10 cellular contexts compared by ENCODE assay signal in the genomic region with DNA sequence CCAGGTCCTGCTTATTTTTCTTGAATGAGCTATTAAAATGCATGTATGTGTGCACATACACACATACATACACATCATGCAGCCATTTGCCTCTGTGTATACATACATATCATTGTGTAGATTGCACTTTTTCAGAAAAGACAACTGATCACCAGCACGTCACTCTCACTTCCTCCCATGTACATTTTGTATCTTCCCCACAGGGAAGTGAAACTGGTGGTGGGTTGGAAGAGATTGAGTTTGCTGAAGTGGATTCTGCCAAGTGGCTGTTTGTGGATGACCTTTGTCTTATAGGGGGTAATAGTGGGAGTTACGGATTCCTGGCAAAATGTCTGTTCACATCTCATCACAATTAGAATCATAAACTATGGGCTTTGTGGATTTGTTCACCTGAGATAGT.
A peak's percentile ranks its signal among the peaks of the same experiment; 100 is the strongest.
DNase-seq lines count a peak whose midpoint lies in the region; ATAC-seq and TF ChIP-seq lines count a peak whose summit lies in the region.
"Had no signal": no experiment of that assay in that cellular context is flagged by ENCODE, and none has a peak within 500 bp of the region (broad histone marks: within the 10 kb centered on the region; RNA-seq: fewer than 3 reads in every experiment).

No MANE protein-coding gene starts in this region.

- H3K27ac ChIP-seq in parathyroid adenoma: peak overlapping the region; percentile 5
- no peak overlapping the region for H3K27ac ChIP-seq in WERI-Rb-1
- H3K27ac ChIP-seq: HL-60 had no signal

- no peak overlapping the region for H3K9ac ChIP-seq in parathyroid adenoma

- ATAC-seq in GM18520 (IDR thresholded peaks at IDR 0.05; ENCODE audit: unreplicated experiment) (peak; percentile 51), HG02763 (IDR thresholded peaks at IDR 0.05; ENCODE audit: unreplicated experiment) (peak; percentile 46)
- ATAC-seq: body of pancreas had no signal

- no peaks in the 10 kb centered on the region for H3K9me3 ChIP-seq in parathyroid adenoma (ENCODE audit: control insufficient read depth, low read length)
- H3K9me3 ChIP-seq in WERI-Rb-1 (ENCODE audit: severe bottlenecking): no peaks in the 10 kb centered on the region
- H3K9me3 ChIP-seq: body of pancreas had no signal

- DNase-seq in RPMI8226: peak; percentile 79
- DNase-seq in NCI-H1930 (lab: John Stamatoyannopoulos, UW): no peak
- no peak for DNase-seq in WERI-Rb-1
- DNase-seq in OCI-M1 (lab: John Stamatoyannopoulos, UW): no peak
- DNase-seq in NCI-H748 treated with DMSO at 0.1 percent for 48 hours (lab: John Stamatoyannopoulos, UW): no peak

- H3K36me3 ChIP-seq in parathyroid adenoma (ENCODE audit: control insufficient read depth, insufficient read depth, low read length) (no peaks in the 10 kb centered on the region), WERI-Rb-1 (no peaks in the 10 kb centered on the region)

- H3K4me2 ChIP-seq in parathyroid adenoma (ENCODE audit: low read length): no peak overlapping the region

- TF ChIP-seq CTCF in parathyroid adenoma (IDR thresholded peaks at IDR 0.05): no peak
- TF ChIP-seq CTCF in WERI-Rb-1 (IDR thresholded peaks at IDR 0.05; ENCODE audit: low read depth, low read length): no peak

- H3K79me2 ChIP-seq in parathyroid adenoma: no peaks in the 10 kb centered on the region

- H2AFZ ChIP-seq in parathyroid adenoma: no peak overlapping the region

- H3K4me3 ChIP-seq in parathyroid adenoma (ENCODE audit: low read depth, low read length): no peak overlapping the region
- no peak overlapping the region for H3K4me3 ChIP-seq in WERI-Rb-1 (ENCODE audit: low read depth, low read length)
- H3K4me3 ChIP-seq: body of pancreas had no signal

- H3K27me3 ChIP-seq in parathyroid adenoma (ENCODE audit: control insufficient read depth, insufficient read depth, low read length): no peaks in the 10 kb centered on the region
- no peaks in the 10 kb centered on the region for H3K27me3 ChIP-seq in WERI-Rb-1 (ENCODE audit: insufficient read depth, low read depth, severe bottlenecking)
- H3K27me3 ChIP-seq: body of pancreas had no signal

- no peaks in the 10 kb centered on the region for H3K4me1 ChIP-seq in parathyroid adenoma
